Comparison of ENCODE assay signal across 1 cellular context in the genomic region with DNA sequence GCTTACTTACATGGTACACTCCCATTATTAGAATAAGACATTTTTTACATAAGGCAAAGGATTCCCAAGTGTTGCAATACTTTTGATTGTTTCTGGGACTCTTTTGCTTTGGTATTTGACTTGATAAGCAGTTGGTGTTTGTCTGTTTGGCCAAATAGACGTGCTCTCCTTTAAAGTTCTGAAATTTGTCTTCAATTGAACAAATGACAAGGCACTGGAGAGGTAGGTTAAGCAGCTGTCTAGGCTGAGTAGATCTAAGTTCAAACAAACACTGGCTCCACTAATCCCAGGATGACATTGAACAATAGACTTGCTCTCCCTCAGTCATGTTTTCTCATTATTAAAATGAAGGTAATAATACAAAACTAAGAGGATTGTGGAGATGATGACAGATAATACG.
TF ChIP-seq lines count a peak whose summit lies in the region.

No MANE protein-coding gene starts in this region.

TF ChIP-seq in HepG2, 621 proteins besides CTCF, POLR2A, EP300 and RAD21 (continued from another document and continues in another):
- TF ChIP-seq, protein P1, sequence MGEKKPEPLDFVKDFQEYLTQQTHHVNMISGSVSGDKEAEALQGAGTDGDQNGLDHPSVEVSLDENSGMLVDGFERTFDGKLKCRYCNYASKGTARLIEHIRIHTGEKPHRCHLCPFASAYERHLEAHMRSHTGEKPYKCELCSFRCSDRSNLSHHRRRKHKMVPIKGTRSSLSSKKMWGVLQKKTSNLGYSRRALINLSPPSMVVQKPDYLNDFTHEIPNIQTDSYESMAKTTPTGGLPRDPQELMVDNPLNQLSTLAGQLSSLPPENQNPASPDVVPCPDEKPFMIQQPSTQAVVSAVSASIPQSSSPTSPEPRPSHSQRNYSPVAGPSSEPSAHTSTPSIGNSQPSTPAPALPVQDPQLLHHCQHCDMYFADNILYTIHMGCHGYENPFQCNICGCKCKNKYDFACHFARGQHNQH (CRISPR knock-in tag; IDR thresholded peaks at IDR 0.05) = no peak
- TF ChIP-seq, protein P2, sequence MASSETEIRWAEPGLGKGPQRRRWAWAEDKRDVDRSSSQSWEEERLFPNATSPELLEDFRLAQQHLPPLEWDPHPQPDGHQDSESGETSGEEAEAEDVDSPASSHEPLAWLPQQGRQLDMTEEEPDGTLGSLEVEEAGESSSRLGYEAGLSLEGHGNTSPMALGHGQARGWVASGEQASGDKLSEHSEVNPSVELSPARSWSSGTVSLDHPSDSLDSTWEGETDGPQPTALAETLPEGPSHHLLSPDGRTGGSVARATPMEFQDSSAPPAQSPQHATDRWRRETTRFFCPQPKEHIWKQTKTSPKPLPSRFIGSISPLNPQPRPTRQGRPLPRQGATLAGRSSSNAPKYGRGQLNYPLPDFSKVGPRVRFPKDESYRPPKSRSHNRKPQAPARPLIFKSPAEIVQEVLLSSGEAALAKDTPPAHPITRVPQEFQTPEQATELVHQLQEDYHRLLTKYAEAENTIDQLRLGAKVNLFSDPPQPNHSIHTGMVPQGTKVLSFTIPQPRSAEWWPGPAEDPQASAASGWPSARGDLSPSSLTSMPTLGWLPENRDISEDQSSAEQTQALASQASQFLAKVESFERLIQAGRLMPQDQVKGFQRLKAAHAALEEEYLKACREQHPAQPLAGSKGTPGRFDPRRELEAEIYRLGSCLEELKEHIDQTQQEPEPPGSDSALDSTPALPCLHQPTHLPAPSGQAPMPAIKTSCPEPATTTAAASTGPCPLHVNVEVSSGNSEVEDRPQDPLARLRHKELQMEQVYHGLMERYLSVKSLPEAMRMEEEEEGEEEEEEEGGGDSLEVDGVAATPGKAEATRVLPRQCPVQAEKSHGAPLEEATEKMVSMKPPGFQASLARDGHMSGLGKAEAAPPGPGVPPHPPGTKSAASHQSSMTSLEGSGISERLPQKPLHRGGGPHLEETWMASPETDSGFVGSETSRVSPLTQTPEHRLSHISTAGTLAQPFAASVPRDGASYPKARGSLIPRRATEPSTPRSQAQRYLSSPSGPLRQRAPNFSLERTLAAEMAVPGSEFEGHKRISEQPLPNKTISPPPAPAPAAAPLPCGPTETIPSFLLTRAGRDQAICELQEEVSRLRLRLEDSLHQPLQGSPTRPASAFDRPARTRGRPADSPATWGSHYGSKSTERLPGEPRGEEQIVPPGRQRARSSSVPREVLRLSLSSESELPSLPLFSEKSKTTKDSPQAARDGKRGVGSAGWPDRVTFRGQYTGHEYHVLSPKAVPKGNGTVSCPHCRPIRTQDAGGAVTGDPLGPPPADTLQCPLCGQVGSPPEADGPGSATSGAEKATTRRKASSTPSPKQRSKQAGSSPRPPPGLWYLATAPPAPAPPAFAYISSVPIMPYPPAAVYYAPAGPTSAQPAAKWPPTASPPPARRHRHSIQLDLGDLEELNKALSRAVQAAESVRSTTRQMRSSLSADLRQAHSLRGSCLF (CRISPR knock-in tag; IDR thresholded peaks at IDR 0.05; ENCODE audit: borderline replicate concordance) = no peak
- TF ChIP-seq, protein P3, sequence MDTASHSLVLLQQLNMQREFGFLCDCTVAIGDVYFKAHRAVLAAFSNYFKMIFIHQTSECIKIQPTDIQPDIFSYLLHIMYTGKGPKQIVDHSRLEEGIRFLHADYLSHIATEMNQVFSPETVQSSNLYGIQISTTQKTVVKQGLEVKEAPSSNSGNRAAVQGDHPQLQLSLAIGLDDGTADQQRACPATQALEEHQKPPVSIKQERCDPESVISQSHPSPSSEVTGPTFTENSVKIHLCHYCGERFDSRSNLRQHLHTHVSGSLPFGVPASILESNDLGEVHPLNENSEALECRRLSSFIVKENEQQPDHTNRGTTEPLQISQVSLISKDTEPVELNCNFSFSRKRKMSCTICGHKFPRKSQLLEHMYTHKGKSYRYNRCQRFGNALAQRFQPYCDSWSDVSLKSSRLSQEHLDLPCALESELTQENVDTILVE (CRISPR knock-in tag; IDR thresholded peaks at IDR 0.05) = peak; percentile 76
- TF ChIP-seq, protein P4, sequence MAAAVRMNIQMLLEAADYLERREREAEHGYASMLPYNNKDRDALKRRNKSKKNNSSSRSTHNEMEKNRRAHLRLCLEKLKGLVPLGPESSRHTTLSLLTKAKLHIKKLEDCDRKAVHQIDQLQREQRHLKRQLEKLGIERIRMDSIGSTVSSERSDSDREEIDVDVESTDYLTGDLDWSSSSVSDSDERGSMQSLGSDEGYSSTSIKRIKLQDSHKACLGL (CRISPR knock-in tag; IDR thresholded peaks at IDR 0.05) = no peak
- TF ChIP-seq ZNF350 (CRISPR knock-in tag; IDR thresholded peaks at IDR 0.05; ENCODE audit: borderline replicate concordance, low read depth) = no peak
- no peak for TF ChIP-seq KLF11 (CRISPR knock-in tag; IDR thresholded peaks at IDR 0.05)
- no peak for TF ChIP-seq ZNF337 (CRISPR knock-in tag; IDR thresholded peaks at IDR 0.05; ENCODE audit: borderline replicate concordance, low read depth)
- TF ChIP-seq, protein P5, sequence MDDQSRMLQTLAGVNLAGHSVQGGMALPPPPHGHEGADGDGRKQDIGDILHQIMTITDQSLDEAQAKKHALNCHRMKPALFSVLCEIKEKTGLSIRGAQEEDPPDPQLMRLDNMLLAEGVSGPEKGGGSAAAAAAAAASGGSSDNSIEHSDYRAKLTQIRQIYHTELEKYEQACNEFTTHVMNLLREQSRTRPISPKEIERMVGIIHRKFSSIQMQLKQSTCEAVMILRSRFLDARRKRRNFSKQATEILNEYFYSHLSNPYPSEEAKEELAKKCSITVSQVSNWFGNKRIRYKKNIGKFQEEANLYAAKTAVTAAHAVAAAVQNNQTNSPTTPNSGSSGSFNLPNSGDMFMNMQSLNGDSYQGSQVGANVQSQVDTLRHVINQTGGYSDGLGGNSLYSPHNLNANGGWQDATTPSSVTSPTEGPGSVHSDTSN (CRISPR knock-in tag; IDR thresholded peaks at IDR 0.05; ENCODE audit: borderline replicate concordance) = no peak
- TF ChIP-seq, protein P6, sequence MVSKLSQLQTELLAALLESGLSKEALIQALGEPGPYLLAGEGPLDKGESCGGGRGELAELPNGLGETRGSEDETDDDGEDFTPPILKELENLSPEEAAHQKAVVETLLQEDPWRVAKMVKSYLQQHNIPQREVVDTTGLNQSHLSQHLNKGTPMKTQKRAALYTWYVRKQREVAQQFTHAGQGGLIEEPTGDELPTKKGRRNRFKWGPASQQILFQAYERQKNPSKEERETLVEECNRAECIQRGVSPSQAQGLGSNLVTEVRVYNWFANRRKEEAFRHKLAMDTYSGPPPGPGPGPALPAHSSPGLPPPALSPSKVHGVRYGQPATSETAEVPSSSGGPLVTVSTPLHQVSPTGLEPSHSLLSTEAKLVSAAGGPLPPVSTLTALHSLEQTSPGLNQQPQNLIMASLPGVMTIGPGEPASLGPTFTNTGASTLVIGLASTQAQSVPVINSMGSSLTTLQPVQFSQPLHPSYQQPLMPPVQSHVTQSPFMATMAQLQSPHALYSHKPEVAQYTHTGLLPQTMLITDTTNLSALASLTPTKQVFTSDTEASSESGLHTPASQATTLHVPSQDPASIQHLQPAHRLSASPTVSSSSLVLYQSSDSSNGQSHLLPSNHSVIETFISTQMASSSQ (IDR thresholded peaks at IDR 0.05; ENCODE audit: low read depth) = 0 out of 2 replicates have a peak, but pooled peaks have one; percentile 43
- TF ChIP-seq, protein P6 (CRISPR knock-in tag; IDR thresholded peaks at IDR 0.05; ENCODE audit: borderline replicate concordance) = peak; percentile 83; the same call in 1 of the 2 replicates
- no peak for TF ChIP-seq ZNF329 (CRISPR knock-in tag; IDR thresholded peaks at IDR 0.05; ENCODE audit: low read depth)
- TF ChIP-seq ZFP36 (IDR thresholded peaks at IDR 0.05; ENCODE audit: borderline replicate concordance, low read depth, low read length, partially characterized antibody) = no peak
- TF ChIP-seq CHCHD3 (CRISPR knock-in tag; IDR thresholded peaks at IDR 0.05) = no peak
- TF ChIP-seq EHMT2 (IDR thresholded peaks at IDR 0.05; ENCODE audit: borderline replicate concordance, low read depth, low read length) = no peak; the same call in 1 of the 2 replicates
- TF ChIP-seq POLR2G (IDR thresholded peaks at IDR 0.05; ENCODE audit: low read depth, low read length) = no peak
- TF ChIP-seq, protein P7, sequence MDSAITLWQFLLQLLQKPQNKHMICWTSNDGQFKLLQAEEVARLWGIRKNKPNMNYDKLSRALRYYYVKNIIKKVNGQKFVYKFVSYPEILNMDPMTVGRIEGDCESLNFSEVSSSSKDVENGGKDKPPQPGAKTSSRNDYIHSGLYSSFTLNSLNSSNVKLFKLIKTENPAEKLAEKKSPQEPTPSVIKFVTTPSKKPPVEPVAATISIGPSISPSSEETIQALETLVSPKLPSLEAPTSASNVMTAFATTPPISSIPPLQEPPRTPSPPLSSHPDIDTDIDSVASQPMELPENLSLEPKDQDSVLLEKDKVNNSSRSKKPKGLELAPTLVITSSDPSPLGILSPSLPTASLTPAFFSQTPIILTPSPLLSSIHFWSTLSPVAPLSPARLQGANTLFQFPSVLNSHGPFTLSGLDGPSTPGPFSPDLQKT (CRISPR knock-in tag; IDR thresholded peaks at IDR 0.05; ENCODE audit: borderline replicate concordance) = no peak
- TF ChIP-seq, protein P8, sequence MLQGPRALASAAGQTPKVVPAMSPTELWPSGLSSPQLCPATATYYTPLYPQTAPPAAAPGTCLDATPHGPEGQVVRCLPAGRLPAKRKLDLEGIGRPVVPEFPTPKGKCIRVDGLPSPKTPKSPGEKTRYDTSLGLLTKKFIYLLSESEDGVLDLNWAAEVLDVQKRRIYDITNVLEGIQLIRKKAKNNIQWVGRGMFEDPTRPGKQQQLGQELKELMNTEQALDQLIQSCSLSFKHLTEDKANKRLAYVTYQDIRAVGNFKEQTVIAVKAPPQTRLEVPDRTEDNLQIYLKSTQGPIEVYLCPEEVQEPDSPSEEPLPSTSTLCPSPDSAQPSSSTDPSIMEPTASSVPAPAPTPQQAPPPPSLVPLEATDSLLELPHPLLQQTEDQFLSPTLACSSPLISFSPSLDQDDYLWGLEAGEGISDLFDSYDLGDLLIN (CRISPR knock-in tag; IDR thresholded peaks at IDR 0.05; ENCODE audit: borderline replicate concordance) = no peak
- no peak for TF ChIP-seq ZNF274 (CRISPR knock-in tag; IDR thresholded peaks at IDR 0.05)
- TF ChIP-seq, protein P9, sequence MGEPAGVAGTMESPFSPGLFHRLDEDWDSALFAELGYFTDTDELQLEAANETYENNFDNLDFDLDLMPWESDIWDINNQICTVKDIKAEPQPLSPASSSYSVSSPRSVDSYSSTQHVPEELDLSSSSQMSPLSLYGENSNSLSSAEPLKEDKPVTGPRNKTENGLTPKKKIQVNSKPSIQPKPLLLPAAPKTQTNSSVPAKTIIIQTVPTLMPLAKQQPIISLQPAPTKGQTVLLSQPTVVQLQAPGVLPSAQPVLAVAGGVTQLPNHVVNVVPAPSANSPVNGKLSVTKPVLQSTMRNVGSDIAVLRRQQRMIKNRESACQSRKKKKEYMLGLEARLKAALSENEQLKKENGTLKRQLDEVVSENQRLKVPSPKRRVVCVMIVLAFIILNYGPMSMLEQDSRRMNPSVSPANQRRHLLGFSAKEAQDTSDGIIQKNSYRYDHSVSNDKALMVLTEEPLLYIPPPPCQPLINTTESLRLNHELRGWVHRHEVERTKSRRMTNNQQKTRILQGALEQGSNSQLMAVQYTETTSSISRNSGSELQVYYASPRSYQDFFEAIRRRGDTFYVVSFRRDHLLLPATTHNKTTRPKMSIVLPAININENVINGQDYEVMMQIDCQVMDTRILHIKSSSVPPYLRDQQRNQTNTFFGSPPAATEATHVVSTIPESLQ (CRISPR knock-in tag; conservative IDR thresholded peaks at IDR 0.05) = no peak
- TF ChIP-seq ZFP90 (CRISPR knock-in tag; IDR thresholded peaks at IDR 0.05; ENCODE audit: borderline replicate concordance) = no peak; the same call in 1 of the 2 replicates
- no peak for TF ChIP-seq ZNF605 (CRISPR knock-in tag; IDR thresholded peaks at IDR 0.05)
- TF ChIP-seq ZNF124 (CRISPR knock-in tag; IDR thresholded peaks at IDR 0.05) = 0 out of 2 replicates have a peak, but pooled peaks have one; percentile 56
- TF ChIP-seq, protein P10, sequence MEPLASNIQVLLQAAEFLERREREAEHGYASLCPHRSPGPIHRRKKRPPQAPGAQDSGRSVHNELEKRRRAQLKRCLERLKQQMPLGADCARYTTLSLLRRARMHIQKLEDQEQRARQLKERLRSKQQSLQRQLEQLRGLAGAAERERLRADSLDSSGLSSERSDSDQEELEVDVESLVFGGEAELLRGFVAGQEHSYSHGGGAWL (CRISPR knock-in tag; IDR thresholded peaks at IDR 0.05) = no peak
- no peak for TF ChIP-seq CCAR2 (optimal IDR thresholded peaks at IDR 0.05; ENCODE audit: low read depth, low read length)
- no peak for TF ChIP-seq ZFP36L2 (CRISPR knock-in tag; IDR thresholded peaks at IDR 0.05)
- no peak for TF ChIP-seq MATR3 (CRISPR knock-in tag; IDR thresholded peaks at IDR 0.05)
- no peak for TF ChIP-seq ZNF652 (CRISPR knock-in tag; IDR thresholded peaks at IDR 0.05; ENCODE audit: borderline replicate concordance, low read depth)
- peak; percentile 82 for TF ChIP-seq HDAC2 (CRISPR knock-in tag; IDR thresholded peaks at IDR 0.05)
- peak; percentile 93; the same call in 1 of the 2 replicates for TF ChIP-seq SOX5 (CRISPR knock-in tag; IDR thresholded peaks at IDR 0.05; ENCODE audit: borderline replicate concordance)
- TF ChIP-seq, protein P11, sequence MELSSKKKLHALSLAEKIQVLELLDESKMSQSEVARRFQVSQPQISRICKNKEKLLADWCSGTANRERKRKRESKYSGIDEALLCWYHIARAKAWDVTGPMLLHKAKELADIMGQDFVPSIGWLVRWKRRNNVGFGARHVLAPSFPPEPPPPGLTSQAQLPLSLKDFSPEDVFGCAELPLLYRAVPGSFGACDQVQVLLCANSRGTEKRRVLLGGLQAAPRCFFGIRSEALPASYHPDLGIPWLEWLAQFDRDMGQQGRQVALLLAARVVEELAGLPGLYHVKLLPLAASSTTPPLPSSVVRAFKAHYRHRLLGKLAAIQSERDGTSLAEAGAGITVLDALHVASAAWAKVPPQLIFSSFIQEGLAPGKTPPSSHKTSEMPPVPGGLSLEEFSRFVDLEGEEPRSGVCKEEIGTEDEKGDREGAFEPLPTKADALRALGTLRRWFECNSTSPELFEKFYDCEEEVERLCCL (CRISPR knock-in tag; IDR thresholded peaks at IDR 0.05; ENCODE audit: borderline replicate concordance) = no peak
- no peak for TF ChIP-seq ZNF3 (CRISPR knock-in tag; IDR thresholded peaks at IDR 0.05)
- TF ChIP-seq, protein P12, sequence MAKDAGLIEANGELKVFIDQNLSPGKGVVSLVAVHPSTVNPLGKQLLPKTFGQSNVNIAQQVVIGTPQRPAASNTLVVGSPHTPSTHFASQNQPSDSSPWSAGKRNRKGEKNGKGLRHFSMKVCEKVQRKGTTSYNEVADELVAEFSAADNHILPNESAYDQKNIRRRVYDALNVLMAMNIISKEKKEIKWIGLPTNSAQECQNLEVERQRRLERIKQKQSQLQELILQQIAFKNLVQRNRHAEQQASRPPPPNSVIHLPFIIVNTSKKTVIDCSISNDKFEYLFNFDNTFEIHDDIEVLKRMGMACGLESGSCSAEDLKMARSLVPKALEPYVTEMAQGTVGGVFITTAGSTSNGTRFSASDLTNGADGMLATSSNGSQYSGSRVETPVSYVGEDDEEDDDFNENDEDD (CRISPR knock-in tag; IDR thresholded peaks at IDR 0.05; ENCODE audit: borderline replicate concordance) = peak; percentile 47; the same call in 1 of the 2 replicates
- TF ChIP-seq FOXO1 (CRISPR knock-in tag; IDR thresholded peaks at IDR 0.05) = peak; percentile 86
- 0 out of 2 replicates have a peak, but pooled peaks have one; percentile 28 for TF ChIP-seq ZNF543 (CRISPR knock-in tag; IDR thresholded peaks at IDR 0.05)
